In genomic region chr7:123876557-123877256, GRCh38 we compare ENCODE assay signal across 14 cellular contexts. TPM values are rescaled to one million over a fixed set of nuclear protein-coding genes. Genes with fewer than 3 reads are reported as not detected.
DNase-seq lines count a peak whose midpoint lies in the region; ATAC-seq and TF ChIP-seq lines count a peak whose summit lies in the region.
"Had no signal": no experiment of that assay in that cellular context is flagged by ENCODE, and none has a peak within 500 bp of the region (broad histone marks: within the 10 kb centered on the region; RNA-seq: fewer than 3 reads in every experiment).

No MANE protein-coding gene starts in this region.

- H2AFZ ChIP-seq in SK-N-SH (ENCODE audit: low read depth): no peak overlapping the region
- H2AFZ ChIP-seq in neural cell (ENCODE audit: low read depth, low read length): peak overlapping the region; percentile 15

- peak in 1 of 2 experiments; percentile 39; a peak in 1 of 4 replicates for TF ChIP-seq EP300 in SK-N-SH (IDR thresholded peaks at IDR 0.05; ENCODE audit: borderline replicate concordance in 1 of 2, low read depth in 1 of 2, low read length in 1 of 2)
- TF ChIP-seq EP300 in neural cell (conservative IDR thresholded peaks at IDR 0.05; ENCODE audit: poor library complexity, severe bottlenecking): peak; percentile 96

- no peak for TF ChIP-seq CTCF in SK-N-SH (IDR thresholded peaks at IDR 0.05)
- TF ChIP-seq CTCF in neural cell (IDR thresholded peaks at IDR 0.05; ENCODE audit: poor library complexity, severe bottlenecking): no peak

- H3K36me3 ChIP-seq in SK-N-SH (replicated peaks in 1 of 2; ENCODE audit: control insufficient read depth in 1 of 2, insufficient read depth in 2 of 2, low read length in 1 of 2) (no peaks in the 10 kb centered on the region), neural cell (ENCODE audit: insufficient read depth, low read length) (no peaks in the 10 kb centered on the region)
- H3K36me3 ChIP-seq: HAP-1 had no signal

- H3K9me2 ChIP-seq in SK-N-SH (no peaks in the 10 kb centered on the region), neural cell (ENCODE audit: insufficient read depth, low read length) (no peaks in the 10 kb centered on the region)

- H3K9me3 ChIP-seq in SK-N-SH (no peaks in the 10 kb centered on the region), neural cell (ENCODE audit: low read length) (no peaks in the 10 kb centered on the region)
- H3K9me3 ChIP-seq: HAP-1 had no signal

- WGBS in SK-N-SH (ENCODE audit: low lambda C conversion rate): 37% methylated on average over 7 of the region's 7 CpGs

- H3K4me2 ChIP-seq in SK-N-SH: no peak overlapping the region
- peak overlapping the region; percentile 61 for H3K4me2 ChIP-seq in neural cell (ENCODE audit: low read length)

- DNase-seq in Caki2 (ENCODE audit: low read depth): peak; percentile 4
- DNase-seq in SK-N-SH: peak; percentile 14
- DNase-seq in glomerular visceral epithelial cell (ENCODE audit: extremely low spot score): peak; percentile 15
- DNase-seq in activated naive CD4-positive, alpha-beta T cell treated with Interleukin-2 at 50 U/mL for 16 hours: no peak
- DNase-seq in activated effector memory CD4-positive, alpha-beta T cell treated with Interleukin-2 at 50 U/mL for 16 hours: no peak
- DNase-seq: C1 segment of cervical spinal cord; CD4-positive, alpha-beta T cell; DMS79; EL had no signal

- H3K27ac ChIP-seq in SK-N-SH (ENCODE audit: low read depth in 2 of 2, low read length in 1 of 2) (peak overlapping the region in 1 of 2 experiments; percentile 34; a peak in 2 of 4 replicates), neural cell (ENCODE audit: low read length) (peak overlapping the region; percentile 83)

- H3K4me3 ChIP-seq in SK-N-SH (ENCODE audit: low read depth in 2 of 2, low read length in 1 of 2) (no peak overlapping the region), neural cell (ENCODE audit: low read length) (peak overlapping the region; percentile 26)
- H3K4me3 ChIP-seq: HAP-1 had no signal

- TF ChIP-seq RAD21 in SK-N-SH (IDR thresholded peaks at IDR 0.05; ENCODE audit: low read length) (no peak), neural cell (conservative IDR thresholded peaks at IDR 0.05) (peak; percentile 27)

- H4K20me1 ChIP-seq in SK-N-SH (ENCODE audit: insufficient read depth) (no peaks in the 10 kb centered on the region), neural cell (ENCODE audit: insufficient read depth) (no peaks in the 10 kb centered on the region)

- H3F3A ChIP-seq in SK-N-SH (replicated peaks; ENCODE audit: insufficient read depth): no peaks in the 10 kb centered on the region
- peaks cover 5% of the 10 kb centered on the region for H3F3A ChIP-seq in neural cell (ENCODE audit: insufficient read depth, low read length, poor library complexity, severe bottlenecking)

- H3K27me3 ChIP-seq in SK-N-SH (ENCODE audit: insufficient read depth): no peaks in the 10 kb centered on the region
- H3K27me3 ChIP-seq in neural cell (ENCODE audit: insufficient read depth, low read depth, low read length): no peaks in the 10 kb centered on the region

- H3K4me1 ChIP-seq in SK-N-SH (ENCODE audit: control insufficient read depth in 1 of 2, insufficient read depth in 2 of 2, low read depth in 1 of 2, low read length in 1 of 2): peaks cover 0 to 18% of the 10 kb centered on the region in 2 experiments; a peak in 2 of 4 replicates
- H3K4me1 ChIP-seq: HAP-1 had no signal

- in situ Hi-C loops in Caki2 (cut with HindIII; ENCODE audit: low pct_unique_long_range_greater_than_20kb, low sequenced_read_pairs): no loop called here

- POLR2A ChIA-PET in SK-N-SH (lab: Yijun Ruan, JAX): no interaction called here

- no peak for ATAC-seq in GM18502 (IDR thresholded peaks at IDR 0.05; ENCODE audit: poor library complexity, unreplicated experiment)

- H3K9ac ChIP-seq in SK-N-SH (no peak overlapping the region), neural cell (ENCODE audit: low read length) (peak overlapping the region; percentile 24)

- no peaks in the 10 kb centered on the region for H3K79me2 ChIP-seq in SK-N-SH (ENCODE audit: insufficient read depth)
- H3K79me2 ChIP-seq in neural cell (replicated peaks; ENCODE audit: insufficient read depth, low read length): no peaks in the 10 kb centered on the region

- CTCF ChIA-PET in SK-N-SH (lab: Yijun Ruan, JAX): interaction anchor here (1.0 to 7.5 kb wide), 4 partner anchors 12 to 722 kb away, joined by 3 to 127 read pairs (median 17); no protein-coding TSS in a partner anchor

TF ChIP-seq in SK-N-SH, 30 proteins besides CTCF, POLR2A, EP300 and RAD21:
- TF ChIP-seq MXI1 (IDR thresholded peaks at IDR 0.05; ENCODE audit: low read depth, low read length) (no peak), GATA2 (CRISPR knock-in tag; IDR thresholded peaks at IDR 0.05) (peak; percentile 50; the same call in 1 of the 2 replicates)
TF ChIP-seq in SK-N-SH: peak in this region for 1.

TF ChIP-seq in neural cell, 6 proteins besides CTCF, POLR2A, EP300 and RAD21:
- TF ChIP-seq, protein P1, sequence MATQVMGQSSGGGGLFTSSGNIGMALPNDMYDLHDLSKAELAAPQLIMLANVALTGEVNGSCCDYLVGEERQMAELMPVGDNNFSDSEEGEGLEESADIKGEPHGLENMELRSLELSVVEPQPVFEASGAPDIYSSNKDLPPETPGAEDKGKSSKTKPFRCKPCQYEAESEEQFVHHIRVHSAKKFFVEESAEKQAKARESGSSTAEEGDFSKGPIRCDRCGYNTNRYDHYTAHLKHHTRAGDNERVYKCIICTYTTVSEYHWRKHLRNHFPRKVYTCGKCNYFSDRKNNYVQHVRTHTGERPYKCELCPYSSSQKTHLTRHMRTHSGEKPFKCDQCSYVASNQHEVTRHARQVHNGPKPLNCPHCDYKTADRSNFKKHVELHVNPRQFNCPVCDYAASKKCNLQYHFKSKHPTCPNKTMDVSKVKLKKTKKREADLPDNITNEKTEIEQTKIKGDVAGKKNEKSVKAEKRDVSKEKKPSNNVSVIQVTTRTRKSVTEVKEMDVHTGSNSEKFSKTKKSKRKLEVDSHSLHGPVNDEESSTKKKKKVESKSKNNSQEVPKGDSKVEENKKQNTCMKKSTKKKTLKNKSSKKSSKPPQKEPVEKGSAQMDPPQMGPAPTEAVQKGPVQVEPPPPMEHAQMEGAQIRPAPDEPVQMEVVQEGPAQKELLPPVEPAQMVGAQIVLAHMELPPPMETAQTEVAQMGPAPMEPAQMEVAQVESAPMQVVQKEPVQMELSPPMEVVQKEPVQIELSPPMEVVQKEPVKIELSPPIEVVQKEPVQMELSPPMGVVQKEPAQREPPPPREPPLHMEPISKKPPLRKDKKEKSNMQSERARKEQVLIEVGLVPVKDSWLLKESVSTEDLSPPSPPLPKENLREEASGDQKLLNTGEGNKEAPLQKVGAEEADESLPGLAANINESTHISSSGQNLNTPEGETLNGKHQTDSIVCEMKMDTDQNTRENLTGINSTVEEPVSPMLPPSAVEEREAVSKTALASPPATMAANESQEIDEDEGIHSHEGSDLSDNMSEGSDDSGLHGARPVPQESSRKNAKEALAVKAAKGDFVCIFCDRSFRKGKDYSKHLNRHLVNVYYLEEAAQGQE (IDR thresholded peaks at IDR 0.05; ENCODE audit: borderline replicate concordance): peak; percentile 86
- TF ChIP-seq SMC3 (conservative IDR thresholded peaks at IDR 0.05; ENCODE audit: poor library complexity) (peak; percentile 21), EZH2 (IDR thresholded peaks at IDR 0.05; ENCODE audit: borderline replicate concordance, insufficient read depth, low read length, poor library complexity, severe bottlenecking) (no peak), POLR2AphosphoS5 (IDR thresholded peaks at IDR 0.05) (peak; percentile 81)

RNA-seq across cellular contexts. Expression of gene HYAL4, which starts 31.7 kb away (rescaled TPM):
- not detected in 2 replicates for total RNA-seq in Caki2 (2014; rRNA removed; shearing (Covaris generic); ENCODE audit: low replicate concordance)
- polyA plus RNA-seq in SK-N-SH (2012; rRNA removed): not detected in 2 replicates
- polyA plus RNA-seq in SK-N-SH (2012; cell fraction: cytosol; rRNA removed): not detected in 2 replicates
- polyA plus RNA-seq in SK-N-SH (2012; cell fraction: nucleus; rRNA removed): not detected in 2 replicates
- 0.64 TPM in 1 of 2 replicates, not detected in the other for polyA plus RNA-seq in neural cell
- polyA minus RNA-seq in neural cell: not detected in 2 replicates
- total RNA-seq: B cell, H1 had no signal
- polyA plus RNA-seq: H1 had no signal

RNA-seq across cellular contexts. Expression of gene SPAM1, which starts 48.3 kb away (rescaled TPM):
- not detected in 2 replicates for total RNA-seq in Caki2 (2014; rRNA removed; shearing (Covaris generic); ENCODE audit: low replicate concordance)
- not detected in 2 replicates for polyA plus RNA-seq in SK-N-SH (2012; rRNA removed)
- polyA plus RNA-seq in SK-N-SH (2012; cell fraction: cytosol; rRNA removed): not detected in 2 replicates
- not detected in 2 replicates for polyA plus RNA-seq in SK-N-SH (2012; cell fraction: nucleus; rRNA removed)
- polyA plus RNA-seq in neural cell: not detected in 2 replicates
- polyA minus RNA-seq in neural cell: not detected in 2 replicates
- total RNA-seq: B cell; CD4-positive, alpha-beta T cell; H1 had no signal
- polyA plus RNA-seq: H1 had no signal

Comparison
In these comparisons a context has a peak if more than half of its experiments do, and no peak if none do; other contexts are left out.
1. DNase-seq: peak in Caki2 (single experiment), SK-N-SH (single experiment) and glomerular visceral epithelial cell (single experiment); none in activated naive CD4-positive, alpha-beta T cell treated with Interleukin-2 at 50 U/mL for 16 hours (single experiment) and activated effector memory CD4-positive, alpha-beta T cell treated with Interleukin-2 at 50 U/mL for 16 hours (single experiment).